ENCODE assay signal across 17 cellular contexts in genomic region chr1:230684146-230684545, GRCh38. TPM values are rescaled to one million over a fixed set of nuclear protein-coding genes. Genes with fewer than 3 reads are reported as not detected.
DNase-seq lines count a peak whose midpoint lies in the region; ATAC-seq and TF ChIP-seq lines count a peak whose summit lies in the region.
"Had no signal": no experiment of that assay in that cellular context is flagged by ENCODE, and none has a peak within 500 bp of the region (broad histone marks: within the 10 kb centered on the region; RNA-seq: fewer than 3 reads in every experiment).

No MANE protein-coding gene starts in this region.

- H2AFZ ChIP-seq in PC-9, result no peak overlapping the region
- H2AFZ ChIP-seq: GM23338 had no signal

- POLR2A ChIA-PET in PC-9 (lab: Charles Lee; ENCODE audit: unreplicated experiment), result interaction anchor here (0.7 kb wide), 1 partner anchor 184 kb away, joined by 3 read pairs; the partner anchor contains the start of gene C1orf198

- no peak overlapping the region for H3K4me3 Mint-ChIP-seq in endothelial cell (ENCODE audit: unreplicated experiment)
- no peak overlapping the region for H3K4me3 Mint-ChIP-seq in T-helper 2 cell treated with Interferon-gamma antibody and Interleukin-4, amounts not matched to agents 5 μg/mL and 100 μg/mL, for 36 hours
- H3K4me3 Mint-ChIP-seq: GM23338 had no signal

- H3K27me3 Mint-ChIP-seq in endothelial cell (ENCODE audit: unreplicated experiment), result no peaks in the 10 kb centered on the region
- no peaks in the 10 kb centered on the region for H3K27me3 Mint-ChIP-seq in T-helper 2 cell treated with Interferon-gamma antibody and Interleukin-4, amounts not matched to agents 5 μg/mL and 100 μg/mL, for 36 hours (ENCODE audit: low read depth)

- H3K4me2 ChIP-seq in PC-9, result peak overlapping the region; percentile 32
- H3K4me2 ChIP-seq: GM23338 had no signal

- ATAC-seq in left lung (peak; percentile 71), upper lobe of right lung (peak; percentile 58)
- ATAC-seq: GM23338 had no signal

- H3K79me2 ChIP-seq in PC-9 (ENCODE audit: low read depth), result no peaks in the 10 kb centered on the region

- H3K4me1 Mint-ChIP-seq in endothelial cell (ENCODE audit: unreplicated experiment), result peaks cover 28% of the 10 kb centered on the region
- no peaks in the 10 kb centered on the region for H3K4me1 Mint-ChIP-seq in T-helper 2 cell treated with Interferon-gamma antibody and Interleukin-4, amounts not matched to agents 5 μg/mL and 100 μg/mL, for 36 hours (ENCODE audit: low read depth)
- H3K4me1 Mint-ChIP-seq: GM23338 had no signal

- H3K36me3 ChIP-seq in PC-9 (ENCODE audit: low read depth), result peaks cover 44% of the 10 kb centered on the region
- H3K36me3 ChIP-seq in left lung, result peaks cover 0 to 91% of the 10 kb centered on the region in 2 donors
- peaks cover 98% of the 10 kb centered on the region for H3K36me3 ChIP-seq in upper lobe of right lung

- H3K9me3 Mint-ChIP-seq in endothelial cell (ENCODE audit: unreplicated experiment), result no peaks in the 10 kb centered on the region
- H3K9me3 Mint-ChIP-seq in T-helper 2 cell treated with Interferon-gamma antibody and Interleukin-4, amounts not matched to agents 5 μg/mL and 100 μg/mL, for 36 hours, result no peaks in the 10 kb centered on the region
- H3K9me3 Mint-ChIP-seq: GM23338 had no signal

- DNase-seq in PC-9 (peak; percentile 84 to 91), dorsolateral prefrontal cortex (no peak), left lung (no peak), upper lobe of right lung (no peak), endothelial cell (ENCODE audit: low spot score) (no peak), NCI-H146 (lab: John Stamatoyannopoulos, UW) (no peak)
- no peak for DNase-seq in T-helper 2 cell treated with Interferon-gamma antibody and Interleukin-4, amounts not matched to agents 5 μg/mL and 100 μg/mL, for 36 hours (ENCODE audit: low spot score)
- DNase-seq: ACHN, AML-193, KG1, NCI-H1092, NCI-H187 treated with DMSO at 0.1 percent for 48 hours, NCI-H446, NCI-H69 had no signal

- H3K36me3 Mint-ChIP-seq in endothelial cell (ENCODE audit: low read depth, unreplicated experiment), result peaks cover 15% of the 10 kb centered on the region
- peaks cover 41% of the 10 kb centered on the region for H3K36me3 Mint-ChIP-seq in T-helper 2 cell treated with Interferon-gamma antibody and Interleukin-4, amounts not matched to agents 5 μg/mL and 100 μg/mL, for 36 hours (ENCODE audit: low read depth)

- no peak overlapping the region for H3K27ac Mint-ChIP-seq in endothelial cell (ENCODE audit: unreplicated experiment)
- no peak overlapping the region for H3K27ac Mint-ChIP-seq in T-helper 2 cell treated with Interferon-gamma antibody and Interleukin-4, amounts not matched to agents 5 μg/mL and 100 μg/mL, for 36 hours
- H3K27ac Mint-ChIP-seq: GM23338 had no signal

- H4K20me1 ChIP-seq in PC-9 (ENCODE audit: insufficient read depth), result peaks cover 4% of the 10 kb centered on the region

- no TSS peak for BruUV-seq in PC-9 (replicated peaks; lab: Mats Ljungman, UMichigan)

- intact Hi-C loops in PC-9 (cut with micrococcal nuclease; ENCODE audit: unreplicated experiment), result loop anchor here (1.0 to 5.0 kb wide), 3 partner anchors 42 to 178 kb away; partner anchors contain the start of gene COG2
- intact Hi-C loops in dorsolateral prefrontal cortex (cut with DNase I), result loop anchor here (5.0 kb wide), 1 partner anchor 42 kb away; the partner anchor contains the start of gene COG2 (in 2 of the 2)
- intact Hi-C loops in left lung (cut with DNase I), result no loop called here
- intact Hi-C loops in upper lobe of right lung (cut with DNase I), result no loop called here

- H3K4me3 ChIP-seq in PC-9 (no peak overlapping the region), dorsolateral prefrontal cortex (no peak overlapping the region), left lung (no peak overlapping the region), upper lobe of right lung (no peak overlapping the region)
- H3K4me3 ChIP-seq: GM23338 had no signal

- no peaks in the 10 kb centered on the region for H3K9me3 ChIP-seq in PC-9 (ENCODE audit: insufficient read depth, low read depth)
- no peaks in the 10 kb centered on the region for H3K9me3 ChIP-seq in left lung
- no peaks in the 10 kb centered on the region for H3K9me3 ChIP-seq in upper lobe of right lung
- H3K9me3 ChIP-seq: Caco-2 had no signal

- H3K4me1 ChIP-seq in PC-9 (replicated peaks; ENCODE audit: insufficient read depth), result peaks cover 42% of the 10 kb centered on the region
- peaks cover 5 to 12% of the 10 kb centered on the region in 2 donors for H3K4me1 ChIP-seq in left lung
- peaks cover 9% of the 10 kb centered on the region for H3K4me1 ChIP-seq in upper lobe of right lung
- H3K4me1 ChIP-seq: Caco-2 had no signal

- H3K27ac ChIP-seq in PC-9 (peak overlapping the region; percentile 75), dorsolateral prefrontal cortex (peak overlapping the region in 52 of 59 donors; percentile 3 to 94 (median 79)), left lung (no peak overlapping the region), upper lobe of right lung (no peak overlapping the region)

- H3K27me3 ChIP-seq in PC-9 (ENCODE audit: insufficient read depth, low read depth) (no peaks in the 10 kb centered on the region), dorsolateral prefrontal cortex (no peaks in the 10 kb centered on the region), left lung (no peaks in the 10 kb centered on the region), upper lobe of right lung (no peaks in the 10 kb centered on the region)

- TF ChIP-seq CTCF in PC-9 (conservative IDR thresholded peaks at IDR 0.05) (no peak), dorsolateral prefrontal cortex (IDR thresholded peaks at IDR 0.05 in 54 of 56, conservative IDR thresholded peaks at IDR 0.05 in 2 of 56; ENCODE audit: low read depth in 1 of 56, partially characterized antibody in 56 of 56) (no peak), left lung (IDR thresholded peaks at IDR 0.05) (no peak), upper lobe of right lung (IDR thresholded peaks at IDR 0.05) (no peak), endothelial cell (IDR thresholded peaks at IDR 0.05; ENCODE audit: unreplicated experiment) (no peak)

- peaks cover 37% of the 10 kb centered on the region for H3F3A ChIP-seq in PC-9 (ENCODE audit: insufficient read depth, low read depth)

- CTCF ChIA-PET in PC-9 (lab: Charles Lee), result no interaction called here

- H3K9me2 ChIP-seq in PC-9 (ENCODE audit: insufficient read depth), result no peaks in the 10 kb centered on the region

RNA-seq across cellular contexts. Expression of gene AGT, which starts 29.8 kb away (rescaled TPM):
- total RNA-seq in PC-9 (2021), result not detected in 2 replicates
- total RNA-seq in dorsolateral prefrontal cortex, result 100 to 1,000 TPM in 114 of 120 experiments, 10 to 100 TPM in 6; 75.7 to 327 (median 176) TPM
- total RNA-seq in left lung, result 1 to 10 TPM; 2.8 to 2.9 TPM
- total RNA-seq in upper lobe of right lung, result 1.8 TPM
- total RNA-seq in endothelial cell (ENCODE audit: unreplicated experiment), result not detected
- total RNA-seq: GM23338, M059J had no signal

RNA-seq across cellular contexts. Expression of gene COG2, which starts 41.9 kb away (rescaled TPM):
- total RNA-seq in PC-9 (2021) (21.5 and 24.3 TPM in 2 replicates), dorsolateral prefrontal cortex (10 to 100 TPM; 23.2 to 41.1 (median 30.6) TPM), left lung (10 to 100 TPM; 26.1 to 27.0 TPM), upper lobe of right lung (26.7 TPM), endothelial cell (ENCODE audit: unreplicated experiment) (24.3 TPM)

Comparison
In these comparisons a context has a peak if more than half of its experiments do, and no peak if none do; other contexts are left out.
1. DNase-seq: peak in PC-9 (2 of 2); none in dorsolateral prefrontal cortex (0 of 10), left lung (0 of 2), upper lobe of right lung (single experiment), endothelial cell (single experiment), NCI-H146 (single experiment) and T-helper 2 cell treated with Interferon-gamma antibody and Interleukin-4, amounts not matched to agents 5 μg/mL and 100 μg/mL, for 36 hours (single experiment).
2. H3K27ac ChIP-seq: peak in PC-9 (single experiment) and dorsolateral prefrontal cortex (52 of 59); none in left lung (0 of 2) and upper lobe of right lung (single experiment).
3. RNA of gene AGT, which starts 29.8 kb away (total RNA-seq): 75.7 to 327 TPM in dorsolateral prefrontal cortex; 2.8 to 2.9 TPM in left lung, 1.8 TPM in upper lobe of right lung (single experiment), not detected in PC-9 and not detected in endothelial cell (single experiment); every median in the first group is over 10 times any median in the second.
4. intact Hi-C loops: an anchor here in PC-9 (1.0 to 5.0 kb wide) and dorsolateral prefrontal cortex (5.0 kb wide); none called in left lung and upper lobe of right lung.